Comparison of ENCODE assay signal across 7 cellular contexts in the genomic region with DNA sequence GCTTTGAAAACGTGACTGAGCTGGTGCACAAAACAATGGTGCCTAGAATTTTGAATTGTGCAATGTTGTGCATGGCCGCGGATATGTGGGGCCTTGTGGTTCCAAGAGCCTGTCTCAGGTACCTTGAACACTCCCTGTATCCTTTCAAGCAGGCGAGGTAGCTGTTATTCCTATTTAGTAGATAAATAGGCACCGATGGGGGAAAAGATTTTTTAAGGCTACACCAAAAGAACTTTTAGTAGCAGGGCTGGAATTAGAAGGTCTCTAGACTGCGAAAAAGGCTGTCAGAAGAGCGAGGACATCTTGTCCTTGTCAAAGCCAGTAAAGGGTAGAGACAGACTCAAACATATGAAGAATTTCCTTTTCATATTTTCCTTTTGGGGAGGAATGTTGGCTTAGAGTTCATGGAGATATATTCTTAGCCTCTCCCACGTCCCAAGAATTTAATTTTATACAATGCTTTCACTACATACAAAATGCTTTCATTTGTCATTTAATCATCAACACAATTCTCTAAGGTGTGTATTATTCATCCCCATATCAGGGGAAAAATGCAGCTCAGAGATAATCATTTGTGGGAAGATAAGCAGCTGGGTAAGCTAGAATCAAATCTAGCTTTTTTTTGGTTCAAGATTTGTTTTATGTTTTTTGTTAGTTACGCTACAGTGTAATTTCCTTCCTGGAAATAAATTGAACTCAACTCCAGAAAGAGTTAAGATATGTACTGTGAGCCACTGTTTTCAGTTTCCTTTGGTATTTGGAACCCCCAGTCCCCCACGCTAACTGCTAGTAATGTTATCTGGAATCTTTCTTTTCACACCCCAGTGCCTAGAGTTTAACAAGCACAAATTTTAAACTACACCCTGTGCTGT. TPM values are rescaled to one million over a fixed set of nuclear protein-coding genes. Genes with fewer than 3 reads are reported as not detected.
DNase-seq lines count a peak whose midpoint lies in the region; ATAC-seq, FAIRE-seq and TF ChIP-seq lines count a peak whose summit lies in the region.

No MANE protein-coding gene starts in this region.

- 39 to 44% methylated on average over 4 to 10 of the region's 10 CpGs for WGBS in endodermal cell (ENCODE audit: insufficient coverage in 1 of 2, insufficient read length in 1 of 2), 2 experiments

- ATAC-seq in mucosa of descending colon, result no peak
- ATAC-seq in HG02981 (IDR thresholded peaks at IDR 0.05; ENCODE audit: unreplicated experiment), result no peak

- peak overlapping the region; percentile 99 for H3K9ac ChIP-seq in endodermal cell (ENCODE audit: extremely low read depth, low read length, poor library complexity, severe bottlenecking)

- intact Hi-C loops in mucosa of descending colon (cut with DNase I, micrococcal nuclease), result no loop called here

- H3K4me3 ChIP-seq in WERI-Rb-1 (ENCODE audit: low read depth, low read length), result peak overlapping the region; percentile 99
- peak overlapping the region; percentile 84 for H3K4me3 ChIP-seq in endodermal cell (ENCODE audit: low read length)
- peak overlapping the region; percentile 98 for H3K4me3 ChIP-seq in mucosa of descending colon

- no peaks in the 10 kb centered on the region for H3K9me3 Mint-ChIP-seq in endodermal cell

- H3K27ac Mint-ChIP-seq in endodermal cell, result peak overlapping the region; percentile 94

- no peak for FAIRE-seq in urothelium cell line (lab: Jason Lieb, UNC)

- no peaks in the 10 kb centered on the region for H3K27me3 Mint-ChIP-seq in endodermal cell (ENCODE audit: insufficient read depth)

- peaks cover 33% of the 10 kb centered on the region for H3K4me1 Mint-ChIP-seq in endodermal cell

- H3K27ac ChIP-seq in WERI-Rb-1 (peak overlapping the region; percentile 99), endodermal cell (ENCODE audit: low read depth, low read length) (peak overlapping the region; percentile 99)

- TF ChIP-seq CTCF in WERI-Rb-1 (IDR thresholded peaks at IDR 0.05; ENCODE audit: low read depth, low read length) (no peak), endodermal cell (conservative IDR thresholded peaks at IDR 0.05) (no peak), mucosa of descending colon (IDR thresholded peaks at IDR 0.05) (no peak)

- peaks cover 34% of the 10 kb centered on the region for H3K36me3 Mint-ChIP-seq in endodermal cell (ENCODE audit: low read depth)

- DNase-seq in GF-D8 (lab: John Stamatoyannopoulos, UW) (peak; percentile 93), MV-4-11 (lab: John Stamatoyannopoulos, UW) (peak; percentile 62), WERI-Rb-1 (no peak), endodermal cell (no peak), mucosa of descending colon (peak in 2 of 3 donors; percentile 45 to 69), urothelium cell line (ENCODE audit: low spot score) (peak; percentile 11)

- H3K9me3 ChIP-seq in WERI-Rb-1 (ENCODE audit: severe bottlenecking), result no peaks in the 10 kb centered on the region
- H3K9me3 ChIP-seq in endodermal cell (ENCODE audit: control insufficient read depth, low read length), result no peaks in the 10 kb centered on the region
- no peaks in the 10 kb centered on the region for H3K9me3 ChIP-seq in mucosa of descending colon

- H3K27me3 ChIP-seq in WERI-Rb-1 (ENCODE audit: insufficient read depth, low read depth, severe bottlenecking) (no peaks in the 10 kb centered on the region), endodermal cell (ENCODE audit: control insufficient read depth, insufficient read depth, low read length, poor library complexity, severe bottlenecking) (no peaks in the 10 kb centered on the region)

- H3K4me1 ChIP-seq in endodermal cell (ENCODE audit: control insufficient read depth, insufficient read depth, low read length) (peaks cover 3% of the 10 kb centered on the region), mucosa of descending colon (ENCODE audit: low read depth) (peaks cover 25% of the 10 kb centered on the region)

- H3K4me3 Mint-ChIP-seq in endodermal cell, result peak overlapping the region; percentile 98

- H3K36me3 ChIP-seq in WERI-Rb-1, result peaks cover 50% of the 10 kb centered on the region
- peaks cover 31% of the 10 kb centered on the region for H3K36me3 ChIP-seq in endodermal cell (ENCODE audit: control insufficient read depth, insufficient read depth, low read length)
- peaks cover 7% of the 10 kb centered on the region for H3K36me3 ChIP-seq in mucosa of descending colon (ENCODE audit: low read depth)

RNA-seq across cellular contexts. Expression of gene HSPA8, which starts 1.7 kb away (rescaled TPM):
- total RNA-seq in endodermal cell (1,000 to 10,000 TPM; 1,572 to 1,940 TPM), mucosa of descending colon (100 to 1,000 TPM; 496 to 909 (median 797) TPM)
- polyA plus RNA-seq in endodermal cell (2013, experiment 1 of 2), result 1,263 TPM
- 1,225 TPM for polyA plus RNA-seq in endodermal cell (2013, experiment 2 of 2)

Comparison
In these comparisons a context has a peak if more than half of its experiments do, and no peak if none do; other contexts are left out.
1. DNase-seq: peak in GF-D8 (single experiment), MV-4-11 (single experiment), mucosa of descending colon (2 of 3) and urothelium cell line (single experiment); none in WERI-Rb-1 (single experiment) and endodermal cell (single experiment).
2. Peak in every context shown above with its lines, with median percentiles within 50 percentile points of each other: H3K4me3 ChIP-seq.